9 cellular contexts compared by ENCODE assay signal in genomic region chr17:7923290-7923628, GRCh38. TPM values are rescaled to one million over a fixed set of nuclear protein-coding genes. Genes with fewer than 3 reads are reported as not detected.
A peak's percentile ranks its signal among the peaks of the same experiment; 100 is the strongest.
DNase-seq lines count a peak whose midpoint lies in the region; ATAC-seq and TF ChIP-seq lines count a peak whose summit lies in the region.
"Had no signal": no experiment of that assay in that cellular context is flagged by ENCODE, and none has a peak within 500 bp of the region (broad histone marks: within the 10 kb centered on the region; RNA-seq: fewer than 3 reads in every experiment).

No MANE protein-coding gene starts in this region.

- no peak overlapping the region for H2BK15ac ChIP-seq in H9 (ENCODE audit: low read depth, low read length)

- peaks cover 30% of the 10 kb centered on the region; the same call in 1 of the 2 replicates for H3K27me3 ChIP-seq in H9 (ENCODE audit: insufficient read depth, low read length)
- peaks cover 80% of the 10 kb centered on the region for H3K27me3 ChIP-seq in iPS-18a (ENCODE audit: control insufficient read depth, insufficient read depth, low read length)
- H3K27me3 ChIP-seq in spleen (replicated peaks in 1 of 7) = no peaks in the 10 kb centered on the region

- no CpG with 5 or more reads among the region's 13 CpGs for WGBS in H9 (ENCODE audit: extremely low coverage, insufficient read length, low lambda C conversion rate)
- 67 to 84% (median 80%) methylated on average over 9 to 13 of the region's 13 CpGs for WGBS in spleen, 5 donors

- no peak for TF ChIP-seq CTCF in H9 (conservative IDR thresholded peaks at IDR 0.05)
- TF ChIP-seq CTCF in spleen (IDR thresholded peaks at IDR 0.05 in 8 of 11, conservative IDR thresholded peaks at IDR 0.05 in 3 of 11) = no peak

- H3K36me3 Mint-ChIP-seq in H9 (ENCODE audit: insufficient read depth in 1 of 3, low read depth in 3 of 3) = no peaks in the 10 kb centered on the region; a peak in 2 of 7 replicates
- peaks cover 6% of the 10 kb centered on the region for H3K36me3 Mint-ChIP-seq in activated naive CD8-positive, alpha-beta T cell treated with anti-CD3 and anti-CD28 coated beads, Interleukin-2, amount 10 ng/mL, durations not matched to agents 7 days and 5 days

- DNase-seq in H9 (no peak), spleen (no peak), SK-N-DZ (ENCODE audit: low spot score) (no peak), ACHN (no peak)
- no peak for DNase-seq in activated naive CD8-positive, alpha-beta T cell treated with anti-CD3 and anti-CD28 coated beads, Interleukin-2, amount 10 ng/mL, durations not matched to agents 7 days and 5 days

- H2AK5ac ChIP-seq in H9 (ENCODE audit: insufficient read length, low read length) = no peak overlapping the region

- no peaks in the 10 kb centered on the region for H4K20me1 ChIP-seq in H9 (ENCODE audit: control insufficient read depth, insufficient read depth, insufficient read length)

- H2BK5ac ChIP-seq in H9 (ENCODE audit: insufficient read length, low read length) = no peak overlapping the region

- no peaks in the 10 kb centered on the region for H3K9me3 Mint-ChIP-seq in H9
- H3K9me3 Mint-ChIP-seq in activated naive CD8-positive, alpha-beta T cell treated with anti-CD3 and anti-CD28 coated beads, Interleukin-2, amount 10 ng/mL, durations not matched to agents 7 days and 5 days = no peaks in the 10 kb centered on the region

- peaks cover 16 to 17% of the 10 kb centered on the region in 2 experiments for H3K4me1 Mint-ChIP-seq in H9
- peaks cover 15% of the 10 kb centered on the region for H3K4me1 Mint-ChIP-seq in activated naive CD8-positive, alpha-beta T cell treated with anti-CD3 and anti-CD28 coated beads, Interleukin-2, amount 10 ng/mL, durations not matched to agents 7 days and 5 days

- H2AFZ ChIP-seq in H9 (ENCODE audit: low read length) = no peak overlapping the region

- peak overlapping the region; percentile 50 to 65; a peak in 4 of 5 replicates for H3K4me3 Mint-ChIP-seq in H9
- H3K4me3 Mint-ChIP-seq in activated naive CD8-positive, alpha-beta T cell treated with anti-CD3 and anti-CD28 coated beads, Interleukin-2, amount 10 ng/mL, durations not matched to agents 7 days and 5 days = peak overlapping the region; percentile 76

- H4K91ac ChIP-seq in H9 (ENCODE audit: insufficient read length, low read depth, low read length) = no peak overlapping the region

- H3K23me2 ChIP-seq in H9 (ENCODE audit: insufficient read length, low read depth, low read length, poor library complexity, severe bottlenecking) = no peaks in the 10 kb centered on the region

- H3T11ph ChIP-seq in H9 (ENCODE audit: low read length) = no peak overlapping the region

- H3K9ac ChIP-seq in H9 (ENCODE audit: extremely low read depth, insufficient read length, low read length) = no peak overlapping the region
- H3K9ac ChIP-seq in iPS-18a (ENCODE audit: low read length) = peak overlapping the region; percentile 35

- H3K4me3 ChIP-seq in iPS-18a (ENCODE audit: low read length) = peak overlapping the region; percentile 49
- peak overlapping the region; percentile 6 to 74 (median 40) for H3K4me3 ChIP-seq in spleen

- H3K79me2 ChIP-seq in H9 (ENCODE audit: insufficient read depth, low read length) = no peaks in the 10 kb centered on the region

- H3K23ac ChIP-seq in H9 (ENCODE audit: insufficient read length, low read depth, low read length) = no peak overlapping the region

- peak; percentile 6 for ATAC-seq in activated naive CD8-positive, alpha-beta T cell treated with anti-CD3 and anti-CD28 coated beads, Interleukin-2, amount 10 ng/mL, durations not matched to agents 7 days and 5 days (ENCODE audit: low read depth)
- ATAC-seq in HG02884 (IDR thresholded peaks at IDR 0.05; ENCODE audit: unreplicated experiment) (no peak), GM21723 (IDR thresholded peaks at IDR 0.05; ENCODE audit: unreplicated experiment) (no peak)

- no peaks in the 10 kb centered on the region for H3K9me3 ChIP-seq in H9 (ENCODE audit: control insufficient read depth, low read depth, low read length)
- H3K9me3 ChIP-seq in iPS-18a (ENCODE audit: control insufficient read depth, low read depth, low read length) = no peaks in the 10 kb centered on the region
- H3K9me3 ChIP-seq in spleen = no peaks in the 10 kb centered on the region

- H3K4ac ChIP-seq in H9 (ENCODE audit: low read depth, low read length) = no peak overlapping the region

- H3K56ac ChIP-seq in H9 (ENCODE audit: insufficient read length, low read depth, low read length) = no peak overlapping the region

- H3K14ac ChIP-seq in H9 (ENCODE audit: insufficient read depth, low read length) = no peak overlapping the region

- no peaks in the 10 kb centered on the region for H3K36me3 ChIP-seq in iPS-18a (ENCODE audit: control insufficient read depth, low read depth, low read length)
- peaks cover 0 to 16% (median 0%) of the 10 kb centered on the region in 6 donors for H3K36me3 ChIP-seq in spleen

- H3K27ac ChIP-seq in H9 (ENCODE audit: insufficient read length, low read depth, low read length) = no peak overlapping the region
- H3K27ac ChIP-seq in iPS-18a (ENCODE audit: low read length) = no peak overlapping the region
- H3K27ac ChIP-seq in spleen = peak overlapping the region in 7 of 8 donors; percentile 24 to 83 (median 78)

- no peak overlapping the region for H2BK120ac ChIP-seq in H9 (ENCODE audit: low read depth, low read length, poor library complexity, severe bottlenecking)

- no peak overlapping the region for H3K27ac Mint-ChIP-seq in H9
- no peak overlapping the region for H3K27ac Mint-ChIP-seq in activated naive CD8-positive, alpha-beta T cell treated with anti-CD3 and anti-CD28 coated beads, Interleukin-2, amount 10 ng/mL, durations not matched to agents 7 days and 5 days

- H4K8ac ChIP-seq in H9 (replicated peaks; ENCODE audit: insufficient read length, low read depth, low read length) = no peak overlapping the region

- H3K4me1 ChIP-seq in H9 (ENCODE audit: insufficient read depth, low read length) (peaks cover 4% of the 10 kb centered on the region; the same call in 1 of the 2 replicates), iPS-18a (ENCODE audit: control insufficient read depth, low read depth, low read length) (peaks cover 11% of the 10 kb centered on the region), spleen (peaks cover 5 to 26% (median 17%) of the 10 kb centered on the region in 6 donors)

- no peak overlapping the region for H3K18ac ChIP-seq in H9 (ENCODE audit: insufficient read length, low read depth, low read length)

- no peak overlapping the region for H2BK12ac ChIP-seq in H9 (ENCODE audit: insufficient read length, low read depth, low read length)

- no peak overlapping the region for H2BK20ac ChIP-seq in H9 (ENCODE audit: low read depth, low read length, poor library complexity, severe bottlenecking)

- H3K4me2 ChIP-seq in H9 (ENCODE audit: insufficient read depth, insufficient read length, low read length) = peak overlapping the region; percentile 7

- intact Hi-C loops in spleen (cut with DNase I; ENCODE audit: low total_unique reads) = no loop called here

- no peak overlapping the region for H4K5ac ChIP-seq in H9 (ENCODE audit: insufficient read length, low read depth, low read length)

- no peaks in the 10 kb centered on the region for H3K79me1 ChIP-seq in H9 (ENCODE audit: insufficient read depth, low read depth, low read length, poor library complexity, severe bottlenecking)

- POLR2A ChIA-PET in activated naive CD8-positive, alpha-beta T cell treated with anti-CD3 and anti-CD28 coated beads, Interleukin-2, amount 10 ng/mL, durations not matched to agents 7 days and 5 days (lab: Charles Lee) = interaction anchor here (2.3 kb wide), 1 partner anchor 9 kb away, joined by 19 read pairs; the partner anchor contains the start of genes CNTROB and TRAPPC1

- in situ Hi-C loops in ACHN (cut with HindIII; ENCODE audit: low pct_ligation_motif_present, low pct_unique_long_range_greater_than_20kb, low sequenced_read_pairs) = no loop called here

- no peak for TF ChIP-seq POLR2A in spleen (IDR thresholded peaks at IDR 0.05)

- H3K27me3 Mint-ChIP-seq in H9 (ENCODE audit: low read depth) = peaks cover 93% of the 10 kb centered on the region
- H3K27me3 Mint-ChIP-seq in activated naive CD8-positive, alpha-beta T cell treated with anti-CD3 and anti-CD28 coated beads, Interleukin-2, amount 10 ng/mL, durations not matched to agents 7 days and 5 days = no peaks in the 10 kb centered on the region

RNA-seq across cellular contexts. Expression of gene KCNAB3, which starts 6.4 kb away (rescaled TPM):
- total RNA-seq in H9 (2021) (5.7 and 6.4 TPM in 2 replicates), spleen (1 to 10 TPM; 1.1 to 6.3 (median 4.2) TPM)
- total RNA-seq in activated naive CD8-positive, alpha-beta T cell treated with anti-CD3 and anti-CD28 coated beads, Interleukin-2, amount 10 ng/mL, durations not matched to agents 7 days and 5 days = 10 to 100 TPM; 10.6 to 12.5 TPM
- 1 to 10 TPM; 2.3 to 5.6 (median 2.9) TPM for polyA plus RNA-seq in spleen
- 4.5 and 6.5 TPM in 2 replicates for polyA plus RNA-seq in SK-N-DZ (2014; cell fraction: cytosol; rRNA removed)
- polyA plus RNA-seq in SK-N-DZ (2014; cell fraction: nucleus; rRNA removed) = 81.5 and 84.6 TPM in 2 replicates
- total RNA-seq: M059J had no signal

RNA-seq across cellular contexts. Expression of gene RNF227, which starts 7.2 kb away (rescaled TPM):
- total RNA-seq in H9 (2021) (1.9 and 2.5 TPM in 2 replicates), spleen (10 to 100 TPM in 1 of 7 donors, 1 to 10 TPM in 6; 2.5 to 20.7 (median 3.4) TPM)
- 1 to 10 TPM; 4.5 to 5.5 TPM for total RNA-seq in activated naive CD8-positive, alpha-beta T cell treated with anti-CD3 and anti-CD28 coated beads, Interleukin-2, amount 10 ng/mL, durations not matched to agents 7 days and 5 days
- polyA plus RNA-seq in spleen = 1 to 10 TPM; 2.4 to 4.0 (median 3.8) TPM
- 4.1 and 4.3 TPM in 2 replicates for polyA plus RNA-seq in SK-N-DZ (2014; cell fraction: cytosol; rRNA removed)
- polyA plus RNA-seq in SK-N-DZ (2014; cell fraction: nucleus; rRNA removed) = 1.7 and 3.0 TPM in 2 replicates

RNA-seq across cellular contexts. Expression of gene TRAPPC1, which starts 8.5 kb away (rescaled TPM):
- total RNA-seq in H9 (2021) (132 and 160 TPM in 2 replicates), spleen (100 to 1,000 TPM in 3 of 7 donors, 10 to 100 TPM in 4; 71.1 to 120 (median 98.9) TPM)
- 100 to 1,000 TPM; 222 to 237 TPM for total RNA-seq in activated naive CD8-positive, alpha-beta T cell treated with anti-CD3 and anti-CD28 coated beads, Interleukin-2, amount 10 ng/mL, durations not matched to agents 7 days and 5 days
- 100 to 1,000 TPM; 128 to 172 (median 135) TPM for polyA plus RNA-seq in spleen
- 31.1 and 35.0 TPM in 2 replicates for polyA plus RNA-seq in SK-N-DZ (2014; cell fraction: cytosol; rRNA removed)
- 18.6 and 59.7 TPM in 2 replicates for polyA plus RNA-seq in SK-N-DZ (2014; cell fraction: nucleus; rRNA removed)

RNA-seq across cellular contexts. Expression of gene CNTROB, which starts 8.7 kb away (rescaled TPM):
- 25.8 and 30.1 TPM in 2 replicates for total RNA-seq in H9 (2021)
- 10 to 100 TPM; 57.3 to 62.7 TPM for total RNA-seq in activated naive CD8-positive, alpha-beta T cell treated with anti-CD3 and anti-CD28 coated beads, Interleukin-2, amount 10 ng/mL, durations not matched to agents 7 days and 5 days
- total RNA-seq in spleen = 10 to 100 TPM; 22.6 to 27.0 (median 25.2) TPM
- polyA plus RNA-seq in spleen = 10 to 100 TPM; 19.6 to 27.1 (median 24.2) TPM
- 42.3 and 50.2 TPM in 2 replicates for polyA plus RNA-seq in SK-N-DZ (2014; cell fraction: cytosol; rRNA removed)
- 170 and 212 TPM in 2 replicates for polyA plus RNA-seq in SK-N-DZ (2014; cell fraction: nucleus; rRNA removed)

RNA-seq across cellular contexts. Expression of gene CHD3, which starts 34.7 kb away (rescaled TPM):
- total RNA-seq in H9 (2021) (33.2 and 35.7 TPM in 2 replicates), spleen (100 to 1,000 TPM in 2 of 7 donors, 10 to 100 TPM in 5; 60.9 to 117 (median 83.6) TPM)
- total RNA-seq in activated naive CD8-positive, alpha-beta T cell treated with anti-CD3 and anti-CD28 coated beads, Interleukin-2, amount 10 ng/mL, durations not matched to agents 7 days and 5 days = 100 to 1,000 TPM; 194 to 199 TPM
- 10 to 100 TPM; 37.0 to 84.3 (median 71.8) TPM for polyA plus RNA-seq in spleen
- 53.5 and 55.5 TPM in 2 replicates for polyA plus RNA-seq in SK-N-DZ (2014; cell fraction: cytosol; rRNA removed)
- polyA plus RNA-seq in SK-N-DZ (2014; cell fraction: nucleus; rRNA removed) = 91.9 and 124 TPM in 2 replicates

Comparison
In these comparisons a context has a peak if more than half of its experiments do, and no peak if none do; other contexts are left out.
1. H3K27ac ChIP-seq: peak in spleen (7 of 8); none in H9 (single experiment) and iPS-18a (single experiment).